Comparison of ENCODE assay signal across 1 cellular context in genomic region chr6:29005183-29005885, GRCh38.
TF ChIP-seq lines count a peak whose summit lies in the region.

TSS of gene ZNF311 (minus strand) at chr6:29005315. CDS start at chr6:29003954, 1,361 bp downstream.

TF ChIP-seq in H1, 55 proteins besides CTCF, POLR2A, EP300 and RAD21 (continued from another document):
- TF ChIP-seq PHF8 (conservative IDR thresholded peaks at IDR 0.05; ENCODE audit: low read depth, low read length) (peak; percentile 84; the same call in 1 of the 2 replicates), HDAC2 (IDR thresholded peaks at IDR 0.05; ENCODE audit: borderline replicate concordance in 1 of 2, low read depth in 2 of 2, low read length in 2 of 2) (no peak), SIX5 (IDR thresholded peaks at IDR 0.05; ENCODE audit: low read depth, low read length) (no peak), POU5F1 (IDR thresholded peaks at IDR 0.05; ENCODE audit: low read depth, low read length) (no peak), TEAD4 (IDR thresholded peaks at IDR 0.05; ENCODE audit: low read depth, low read length) (no peak), CREB1 (IDR thresholded peaks at IDR 0.05) (no peak), CBX5 (IDR thresholded peaks at IDR 0.05; ENCODE audit: low read depth, low read length) (no peak), SP1 (IDR thresholded peaks at IDR 0.05; ENCODE audit: low read depth, low read length) (no peak), TBP (IDR thresholded peaks at IDR 0.05; ENCODE audit: low read depth, low read length) (peak; percentile 78), JUND (IDR thresholded peaks at IDR 0.05; ENCODE audit: low read length) (no peak), ATF2 (IDR thresholded peaks at IDR 0.05; ENCODE audit: low read length) (no peak), SIRT6 (IDR thresholded peaks at IDR 0.05; ENCODE audit: low read length) (no peak), CTBP2 (IDR thresholded peaks at IDR 0.05; ENCODE audit: borderline replicate concordance, insufficient read depth, insufficient read length, low read length) (no peak), CBX8 (IDR thresholded peaks at IDR 0.05; ENCODE audit: borderline replicate concordance, low read depth, low read length) (no peak), CHD7 (IDR thresholded peaks at IDR 0.05; ENCODE audit: insufficient replicate concordance, low read length) (no peak), BCL11A (IDR thresholded peaks at IDR 0.05; ENCODE audit: low read depth in 2 of 2, low read length in 2 of 2) (no peak), RNF2 (IDR thresholded peaks at IDR 0.05; ENCODE audit: borderline replicate concordance, low read depth, low read length, missing control alignments, poor library complexity, severe bottlenecking) (peak; percentile 58), KDM5A (IDR thresholded peaks at IDR 0.05; ENCODE audit: low read length) (no peak), FOSL1 (IDR thresholded peaks at IDR 0.05; ENCODE audit: insufficient read depth, low read depth, low read length) (no peak), RBBP5 (IDR thresholded peaks at IDR 0.05; ENCODE audit: borderline replicate concordance, low read depth, low read length) (0 out of 2 replicates have a peak, but pooled peaks have one; percentile 67), SRF (IDR thresholded peaks at IDR 0.05; ENCODE audit: low read depth, low read length) (no peak), CHD2 (IDR thresholded peaks at IDR 0.05; ENCODE audit: low read length) (no peak), CEBPB (IDR thresholded peaks at IDR 0.05; ENCODE audit: low read depth, low read length) (no peak), HDAC6 (IDR thresholded peaks at IDR 0.05; ENCODE audit: low read depth, low read length) (no peak), TCF12 (IDR thresholded peaks at IDR 0.05; ENCODE audit: low read depth, low read length) (no peak), EZH2 (IDR thresholded peaks at IDR 0.05; ENCODE audit: low read depth, low read length, severe bottlenecking) (no peak), BRCA1 (IDR thresholded peaks at IDR 0.05; ENCODE audit: low read depth, low read length) (no peak), GABPA (IDR thresholded peaks at IDR 0.05; ENCODE audit: borderline replicate concordance, insufficient read depth, low read length) (no peak), KDM4A (IDR thresholded peaks at IDR 0.05; ENCODE audit: low read depth, low read length, severe bottlenecking) (peak; percentile 92), SIN3A (conservative IDR thresholded peaks at IDR 0.05 in 1 of 2, IDR thresholded peaks at IDR 0.05 in 1 of 2; ENCODE audit: low read depth in 1 of 2, low read length in 2 of 2) (no peak), RXRA (IDR thresholded peaks at IDR 0.05; ENCODE audit: insufficient read depth, low read depth, low read length) (no peak), SP4 (IDR thresholded peaks at IDR 0.05; ENCODE audit: low read length) (no peak), SP2 (IDR thresholded peaks at IDR 0.05; ENCODE audit: low read length) (peak; percentile 36; the same call in 1 of the 2 replicates), MAFK (IDR thresholded peaks at IDR 0.05; ENCODE audit: low read depth, low read length) (no peak), CHD1 (IDR thresholded peaks at IDR 0.05; ENCODE audit: low read depth, low read length) (no peak; the same call in 1 of the 2 replicates), ZNF274 (IDR thresholded peaks at IDR 0.05; ENCODE audit: borderline replicate concordance, extremely low read depth, low read length) (no peak), BACH1 (IDR thresholded peaks at IDR 0.05; ENCODE audit: low read length) (no peak), ASH2L (IDR thresholded peaks at IDR 0.05; ENCODE audit: low read length) (peak; percentile 84), EGR1 (IDR thresholded peaks at IDR 0.05; ENCODE audit: borderline replicate concordance, low read depth, low read length) (0 out of 2 replicates have a peak, but pooled peaks have one; percentile 5), GTF2F1 (IDR thresholded peaks at IDR 0.05; ENCODE audit: borderline replicate concordance, low read depth, low read length) (0 out of 2 replicates have a peak, but pooled peaks have one; percentile 12), KDM1A (IDR thresholded peaks at IDR 0.05; ENCODE audit: borderline replicate concordance, low read length) (0 out of 2 replicates have a peak, but pooled peaks have one; percentile 14), SAP30 (IDR thresholded peaks at IDR 0.05; ENCODE audit: insufficient read depth, insufficient replicate concordance, low read length) (no peak), NRF1 (IDR thresholded peaks at IDR 0.05; ENCODE audit: low read depth, low read length) (no peak), YY1 (IDR thresholded peaks at IDR 0.05; ENCODE audit: low read depth, low read length) (0 out of 2 replicates have a peak, but pooled peaks have one; percentile 6), NANOG (IDR thresholded peaks at IDR 0.05; ENCODE audit: insufficient read depth, low read depth, low read length, poor library complexity, severe bottlenecking) (no peak), TAF7 (optimal IDR thresholded peaks at IDR 0.05; ENCODE audit: borderline replicate concordance, low read depth, low read length) (no peak), POLR2AphosphoS5 (IDR thresholded peaks at IDR 0.05; ENCODE audit: low read depth, low read length) (peak; percentile 49; the same call in 1 of the 2 replicates)
- TF ChIP-seq, protein P1, sequence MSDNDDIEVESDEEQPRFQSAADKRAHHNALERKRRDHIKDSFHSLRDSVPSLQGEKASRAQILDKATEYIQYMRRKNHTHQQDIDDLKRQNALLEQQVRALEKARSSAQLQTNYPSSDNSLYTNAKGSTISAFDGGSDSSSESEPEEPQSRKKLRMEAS (IDR thresholded peaks at IDR 0.05): peak; percentile 74
- TF ChIP-seq, protein P2, sequence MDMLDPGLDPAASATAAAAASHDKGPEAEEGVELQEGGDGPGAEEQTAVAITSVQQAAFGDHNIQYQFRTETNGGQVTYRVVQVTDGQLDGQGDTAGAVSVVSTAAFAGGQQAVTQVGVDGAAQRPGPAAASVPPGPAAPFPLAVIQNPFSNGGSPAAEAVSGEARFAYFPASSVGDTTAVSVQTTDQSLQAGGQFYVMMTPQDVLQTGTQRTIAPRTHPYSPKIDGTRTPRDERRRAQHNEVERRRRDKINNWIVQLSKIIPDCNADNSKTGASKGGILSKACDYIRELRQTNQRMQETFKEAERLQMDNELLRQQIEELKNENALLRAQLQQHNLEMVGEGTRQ (IDR thresholded peaks at IDR 0.05; ENCODE audit: low read length): no peak
- TF ChIP-seq, protein P3, sequence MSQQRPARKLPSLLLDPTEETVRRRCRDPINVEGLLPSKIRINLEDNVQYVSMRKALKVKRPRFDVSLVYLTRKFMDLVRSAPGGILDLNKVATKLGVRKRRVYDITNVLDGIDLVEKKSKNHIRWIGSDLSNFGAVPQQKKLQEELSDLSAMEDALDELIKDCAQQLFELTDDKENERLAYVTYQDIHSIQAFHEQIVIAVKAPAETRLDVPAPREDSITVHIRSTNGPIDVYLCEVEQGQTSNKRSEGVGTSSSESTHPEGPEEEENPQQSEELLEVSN (IDR thresholded peaks at IDR 0.05): peak; percentile 99
- TF ChIP-seq, protein P4, sequence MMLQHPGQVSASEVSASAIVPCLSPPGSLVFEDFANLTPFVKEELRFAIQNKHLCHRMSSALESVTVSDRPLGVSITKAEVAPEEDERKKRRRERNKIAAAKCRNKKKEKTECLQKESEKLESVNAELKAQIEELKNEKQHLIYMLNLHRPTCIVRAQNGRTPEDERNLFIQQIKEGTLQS (IDR thresholded peaks at IDR 0.05; ENCODE audit: insufficient read depth, low read depth, low read length): no peak
